12 cellular contexts compared by ENCODE assay signal in genomic region chr2:197204855-197205254, GRCh38.
DNase-seq lines count a peak whose midpoint lies in the region; ATAC-seq and TF ChIP-seq lines count a peak whose summit lies in the region.
"Had no signal": no experiment of that assay in that cellular context is flagged by ENCODE, and none has a peak within 500 bp of the region (broad histone marks: within the 10 kb centered on the region; RNA-seq: fewer than 3 reads in every experiment).

No MANE protein-coding gene starts in this region.

- ATAC-seq in activated naive CD8-positive, alpha-beta T cell treated with anti-CD3 and anti-CD28 coated beads, Interleukin-2, amount 10 ng/mL, durations not matched to agents 7 days and 5 days (ENCODE audit: low read depth), result no peak
- ATAC-seq in right lobe of liver (peak; percentile 15 to 73 (median 59)), GM18511 (IDR thresholded peaks at IDR 0.05; ENCODE audit: unreplicated experiment) (no peak)

- H3K27me3 ChIP-seq in right lobe of liver, result no peaks in the 10 kb centered on the region
- H3K27me3 ChIP-seq in tibial nerve, result no peaks in the 10 kb centered on the region

- DNase-seq in activated T-cell treated with anti-CD3 and anti-CD28 coated beads, Interleukin-2, amount 50 U/mL, for 24 hours, result no peak
- DNase-seq in activated T-cell treated with anti-CD3 and anti-CD28 coated beads, Interleukin-2, amount 50 U/mL, for 48 hours, result no peak
- DNase-seq in activated naive CD8-positive, alpha-beta T cell treated with anti-CD3 and anti-CD28 coated beads, Interleukin-2, amount 10 ng/mL, durations not matched to agents 7 days and 5 days, result no peak
- DNase-seq in right lobe of liver (no peak), tibial nerve (ENCODE audit: low spot score in 2 of 2) (no peak), NOMO-1 treated with dmso at 0.1 percent for 144 hours (lab: John Stamatoyannopoulos, UW; ENCODE audit: unreplicated experiment) (no peak)
- DNase-seq in stimulated activated naive CD4-positive, alpha-beta T cell (lab: John Stamatoyannopoulos, UW), result no peak
- DNase-seq: ACHN, anterior cingulate cortex, NCI-H1048, NCI-H510A treated with DMSO at 0.1 percent for 48 hours had no signal

- peak overlapping the region; percentile 97 for H3K27ac Mint-ChIP-seq in activated T-cell treated with anti-CD3 and anti-CD28 coated beads, Interleukin-2, amount 50 U/mL, for 24 hours
- H3K27ac Mint-ChIP-seq in activated naive CD8-positive, alpha-beta T cell treated with anti-CD3 and anti-CD28 coated beads, Interleukin-2, amount 10 ng/mL, durations not matched to agents 7 days and 5 days, result peak overlapping the region; percentile 98

- POLR2A ChIA-PET in activated naive CD8-positive, alpha-beta T cell treated with anti-CD3 and anti-CD28 coated beads, Interleukin-2, amount 10 ng/mL, durations not matched to agents 7 days and 5 days (lab: Charles Lee), result interaction anchor here (1.2 to 6.8 kb wide), 3 partner anchors 17 to 104 kb away, joined by 4 to 75 read pairs (median 5); partner anchors contain the start of gene ANKRD44

- no peaks in the 10 kb centered on the region for H3K9me3 Mint-ChIP-seq in activated T-cell treated with anti-CD3 and anti-CD28 coated beads, Interleukin-2, amount 50 U/mL, for 24 hours
- H3K9me3 Mint-ChIP-seq in activated naive CD8-positive, alpha-beta T cell treated with anti-CD3 and anti-CD28 coated beads, Interleukin-2, amount 10 ng/mL, durations not matched to agents 7 days and 5 days, result peaks cover 2% of the 10 kb centered on the region

- H3K36me3 ChIP-seq in right lobe of liver, result no peaks in the 10 kb centered on the region
- no peaks in the 10 kb centered on the region for H3K36me3 ChIP-seq in tibial nerve

- H3K27me3 Mint-ChIP-seq in activated T-cell treated with anti-CD3 and anti-CD28 coated beads, Interleukin-2, amount 50 U/mL, for 24 hours, result no peaks in the 10 kb centered on the region
- no peaks in the 10 kb centered on the region for H3K27me3 Mint-ChIP-seq in activated naive CD8-positive, alpha-beta T cell treated with anti-CD3 and anti-CD28 coated beads, Interleukin-2, amount 10 ng/mL, durations not matched to agents 7 days and 5 days

- H3K27ac ChIP-seq in right lobe of liver (peak overlapping the region in 1 of 3 donors; percentile 12), tibial nerve (peak overlapping the region in 3 of 4 donors; percentile 38 to 61 (median 50))

- H3K9me3 ChIP-seq in right lobe of liver (no peaks in the 10 kb centered on the region), tibial nerve (no peaks in the 10 kb centered on the region)

- 66% methylated on average over 2 of the region's 2 CpGs for WGBS in right lobe of liver (ENCODE audit: insufficient coverage, low coverage, low lambda C conversion rate, missing lambda C conversion rate)
- 36 to 58% methylated on average over 2 of the region's 2 CpGs for WGBS in tibial nerve, 2 donors

- no peak for TF ChIP-seq POLR2A in right lobe of liver (IDR thresholded peaks at IDR 0.05)
- TF ChIP-seq POLR2A in tibial nerve (IDR thresholded peaks at IDR 0.05), result no peak

- H3K36me3 Mint-ChIP-seq in activated T-cell treated with anti-CD3 and anti-CD28 coated beads, Interleukin-2, amount 50 U/mL, for 24 hours (ENCODE audit: low read depth), result peaks cover 35% of the 10 kb centered on the region
- peaks cover 22% of the 10 kb centered on the region for H3K36me3 Mint-ChIP-seq in activated naive CD8-positive, alpha-beta T cell treated with anti-CD3 and anti-CD28 coated beads, Interleukin-2, amount 10 ng/mL, durations not matched to agents 7 days and 5 days

- TF ChIP-seq CTCF in right lobe of liver (IDR thresholded peaks at IDR 0.05) (no peak), tibial nerve (IDR thresholded peaks at IDR 0.05) (no peak)

- no peak overlapping the region for H3K4me3 ChIP-seq in right lobe of liver
- H3K4me3 ChIP-seq in tibial nerve, result no peak overlapping the region

- no peak overlapping the region for H3K4me3 Mint-ChIP-seq in activated T-cell treated with anti-CD3 and anti-CD28 coated beads, Interleukin-2, amount 50 U/mL, for 24 hours
- no peak overlapping the region for H3K4me3 Mint-ChIP-seq in activated naive CD8-positive, alpha-beta T cell treated with anti-CD3 and anti-CD28 coated beads, Interleukin-2, amount 10 ng/mL, durations not matched to agents 7 days and 5 days

- peaks cover 95% of the 10 kb centered on the region for H3K4me1 Mint-ChIP-seq in activated T-cell treated with anti-CD3 and anti-CD28 coated beads, Interleukin-2, amount 50 U/mL, for 24 hours (ENCODE audit: low read depth)
- peaks cover 80% of the 10 kb centered on the region for H3K4me1 Mint-ChIP-seq in activated naive CD8-positive, alpha-beta T cell treated with anti-CD3 and anti-CD28 coated beads, Interleukin-2, amount 10 ng/mL, durations not matched to agents 7 days and 5 days

- H3K4me1 ChIP-seq in right lobe of liver (peaks cover 0 to 33% (median 0%) of the 10 kb centered on the region in 4 donors), tibial nerve (peaks cover 0 to 62% (median 31%) of the 10 kb centered on the region in 4 donors)

- TF ChIP-seq EP300 in tibial nerve (IDR thresholded peaks at IDR 0.05), result no peak

- intact Hi-C loops in right lobe of liver (cut with DNase I), result loop anchor here in 1 of 2 donors (10.0 kb wide), 1 partner anchor 110 kb away; the partner anchor contains the start of gene ANKRD44

Comparison
In these comparisons a context has a peak if more than half of its experiments do, and no peak if none do; other contexts are left out.
1. ATAC-seq: peak in right lobe of liver (4 of 4); none in activated naive CD8-positive, alpha-beta T cell treated with anti-CD3 and anti-CD28 coated beads, Interleukin-2, amount 10 ng/mL, durations not matched to agents 7 days and 5 days (single experiment) and GM18511 (single experiment).